In genomic region chr5:1431896-1432295, GRCh38 we compare ENCODE assay signal across 17 cellular contexts. TPM values are rescaled to one million over a fixed set of nuclear protein-coding genes. Genes with fewer than 3 reads are reported as not detected.
DNase-seq lines count a peak whose midpoint lies in the region; ATAC-seq and TF ChIP-seq lines count a peak whose summit lies in the region.
"Had no signal": no experiment of that assay in that cellular context is flagged by ENCODE, and none has a peak within 500 bp of the region (broad histone marks: within the 10 kb centered on the region; RNA-seq: fewer than 3 reads in every experiment).

No MANE protein-coding gene starts in this region.

- H3K4me3 ChIP-seq in spleen, result no peak overlapping the region
- H3K4me3 ChIP-seq: GM23248 had no signal

- H3K27me3 Mint-ChIP-seq in chondrocyte (ENCODE audit: low read depth), result peaks cover 3% of the 10 kb centered on the region

- ATAC-seq in Right ventricle myocardium superior (ENCODE audit: poor library complexity), result no peak
- ATAC-seq: CD8-positive, alpha-beta T cell had no signal

- no peak overlapping the region for H3K4me3 Mint-ChIP-seq in chondrocyte (ENCODE audit: unreplicated experiment)
- H3K4me3 Mint-ChIP-seq: CD14-positive monocyte; CD8-positive, alpha-beta T cell had no signal

- 70 to 92% (median 83%) methylated on average over 8 of the region's 8 CpGs for WGBS in spleen, 5 donors

- H3K36me3 Mint-ChIP-seq in chondrocyte (ENCODE audit: low read depth), result peaks cover 12% of the 10 kb centered on the region
- H3K36me3 Mint-ChIP-seq: CD14-positive monocyte; CD8-positive, alpha-beta T cell had no signal

- no peak overlapping the region for H3K27ac ChIP-seq in spleen
- H3K27ac ChIP-seq: 22Rv1, GM23248 had no signal

- no peak for TF ChIP-seq POLR2A in spleen (IDR thresholded peaks at IDR 0.05)

- intact Hi-C loops in cardiac septum (cut with DNase I), result no loop called here
- intact Hi-C loops in Right ventricle myocardium superior (cut with DNase I), result no loop called here
- intact Hi-C loops in spleen (cut with DNase I; ENCODE audit: low total_unique reads), result no loop called here

- DNase-seq in activated CD8-positive, alpha-beta memory T cell treated with anti-CD3 and anti-CD28 coated beads for 24 hours, result peak; percentile 45
- no peak for DNase-seq in activated CD8-positive, alpha-beta memory T cell treated with anti-CD3 and anti-CD28 coated beads, Interleukin-2, amount 50 U/mL, for 4 hours
- peak; percentile 53 for DNase-seq in cardiac septum (ENCODE audit: low spot score)
- no peak for DNase-seq in Right ventricle myocardium superior
- DNase-seq in chondrocyte (ENCODE audit: low spot score), result peak; percentile 68
- peak; percentile 36 for DNase-seq in spleen
- no peak for DNase-seq in SHP77 (lab: John Stamatoyannopoulos, UW)
- DNase-seq in SKM-1 (lab: John Stamatoyannopoulos, UW; ENCODE audit: unreplicated experiment), result no peak
- DNase-seq: COR-L47, DND-41, GF-D8, GM23248 had no signal

- peaks cover 4 to 56% (median 35%) of the 10 kb centered on the region in 8 donors for H3K9me3 ChIP-seq in spleen

- H3K4me1 ChIP-seq in spleen, result no peaks in the 10 kb centered on the region

- TF ChIP-seq CTCF in chondrocyte (IDR thresholded peaks at IDR 0.05), result no peak
- TF ChIP-seq CTCF in spleen (IDR thresholded peaks at IDR 0.05 in 8 of 11, conservative IDR thresholded peaks at IDR 0.05 in 3 of 11), result no peak

- H3K4me1 Mint-ChIP-seq in chondrocyte (ENCODE audit: low read depth), result no peaks in the 10 kb centered on the region
- H3K4me1 Mint-ChIP-seq: CD14-positive monocyte had no signal

- H3K36me3 ChIP-seq in spleen, result no peaks in the 10 kb centered on the region

- H3K9me3 Mint-ChIP-seq in chondrocyte (ENCODE audit: low read depth), result peaks cover 34% of the 10 kb centered on the region

- H3K27ac Mint-ChIP-seq in chondrocyte (ENCODE audit: unreplicated experiment), result no peak overlapping the region
- H3K27ac Mint-ChIP-seq: CD14-positive monocyte; CD8-positive, alpha-beta T cell had no signal

- peaks cover 0 to 4% (median 0%) of the 10 kb centered on the region in 7 donors for H3K27me3 ChIP-seq in spleen (replicated peaks in 1 of 7)

RNA-seq across cellular contexts. Expression of gene SLC6A3, which starts 13.3 kb away (rescaled TPM):
- total RNA-seq in cardiac septum (0.19 TPM), Right ventricle myocardium superior (not detected), chondrocyte (not detected in 3 replicates), spleen (under 1 TPM in 3 of 7 donors, not detected in 4; 0.09 to 0.27 (median 0.18) TPM)
- polyA plus RNA-seq in spleen, result under 1 TPM; 0.02 to 0.06 (median 0.03) TPM
- total RNA-seq: A673; CD8-positive, alpha-beta T cell; GM23248 had no signal
- polyA plus RNA-seq: BJ, CD14-positive monocyte, GM23248 had no signal

Comparison
In these comparisons a context has a peak if more than half of its experiments do, and no peak if none do; other contexts are left out.
1. DNase-seq: peak in activated CD8-positive, alpha-beta memory T cell treated with anti-CD3 and anti-CD28 coated beads for 24 hours (single experiment), cardiac septum (single experiment), chondrocyte (single experiment) and spleen (single experiment); none in activated CD8-positive, alpha-beta memory T cell treated with anti-CD3 and anti-CD28 coated beads, Interleukin-2, amount 50 U/mL, for 4 hours (single experiment), Right ventricle myocardium superior (single experiment), SHP77 (0 of 2) and SKM-1 (single experiment).